ENCODE assay signal across 15 cellular contexts in the genomic region with DNA sequence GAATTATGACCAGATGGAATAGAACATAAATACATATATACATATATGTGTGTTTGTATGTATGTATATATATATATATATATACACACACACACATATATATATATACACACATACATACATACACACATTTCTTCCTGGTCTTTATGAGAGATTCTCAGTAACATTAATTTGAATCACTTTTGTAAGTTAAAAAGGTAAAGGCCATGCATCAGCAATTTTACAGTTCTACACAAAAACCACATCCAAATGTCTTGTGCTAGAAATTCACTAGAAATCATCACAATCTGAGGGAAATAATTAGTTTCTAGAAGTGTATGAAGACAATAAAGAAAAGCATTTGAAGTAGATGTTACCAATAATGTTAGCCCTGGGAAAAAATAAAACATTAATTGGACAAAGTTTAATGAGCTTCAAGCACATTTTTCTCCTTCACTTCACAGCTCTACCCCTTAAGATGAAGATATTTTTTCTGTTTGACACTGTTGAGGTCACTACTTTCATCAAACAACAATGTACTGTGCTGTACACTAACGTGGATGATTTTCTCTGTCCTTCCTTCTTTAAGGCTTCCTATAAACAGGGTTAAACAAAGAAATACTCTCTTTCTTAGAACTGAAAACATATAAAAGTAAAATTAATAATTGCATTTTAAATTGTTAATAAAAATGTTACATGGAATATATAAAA.
DNase-seq lines count a peak whose midpoint lies in the region; ATAC-seq, FAIRE-seq and TF ChIP-seq lines count a peak whose summit lies in the region.
"Had no signal": no experiment of that assay in that cellular context is flagged by ENCODE, and none has a peak within 500 bp of the region (broad histone marks: within the 10 kb centered on the region; RNA-seq: fewer than 3 reads in every experiment).

No MANE protein-coding gene starts in this region.

- peaks cover 42% of the 10 kb centered on the region for H3K4me1 Mint-ChIP-seq in activated B cell treated with CpG ODN at 0.5 μM for 24 hours
- H3K4me1 Mint-ChIP-seq in stimulated activated memory B cell treated with anti-CD40 and anti-IgM and Interleukin-4, amounts not matched to agents 10 μg/mL and 1 μg/mL and 100 μg/mL, for 72 hours, result peaks cover 46% of the 10 kb centered on the region
- H3K4me1 Mint-ChIP-seq in chondrocyte (ENCODE audit: low read depth), result peaks cover 6% of the 10 kb centered on the region
- H3K4me1 Mint-ChIP-seq: CD8-positive, alpha-beta memory T cell had no signal

- H3K27me3 ChIP-seq in GM06990 (replicated peaks; ENCODE audit: control insufficient read depth, insufficient read depth, low read length), result no peaks in the 10 kb centered on the region
- H3K27me3 ChIP-seq: BLaER1 had no signal

- ATAC-seq in activated B cell treated with CpG ODN at 0.5 μM for 24 hours (ENCODE audit: low read depth) (no peak), GM18502 (IDR thresholded peaks at IDR 0.05; ENCODE audit: poor library complexity, unreplicated experiment) (no peak), GM21576 (IDR thresholded peaks at IDR 0.05; ENCODE audit: unreplicated experiment) (no peak)
- ATAC-seq in stimulated activated memory B cell treated with anti-CD40 and anti-IgM and Interleukin-4, amounts not matched to agents 10 μg/mL and 1 μg/mL and 100 μg/mL, for 72 hours, result no peak

- peak; percentile 40 for FAIRE-seq in GM19239 (lab: Jason Lieb, UNC)
- FAIRE-seq: H1 had no signal

- TF ChIP-seq CTCF in GM06990 (IDR thresholded peaks at IDR 0.05; ENCODE audit: insufficient read depth, low read length, poor library complexity, severe bottlenecking) (no peak), activated B cell treated with CpG ODN at 0.5 μM for 24 hours (IDR thresholded peaks at IDR 0.05) (no peak), chondrocyte (IDR thresholded peaks at IDR 0.05) (no peak)

- POLR2A ChIA-PET in activated B cell treated with CpG ODN at 0.5 μM for 24 hours (lab: Charles Lee), result interaction anchor here (1.5 kb wide), 1 partner anchor 410 kb away, joined by 5 read pairs; a partner anchor contains a TSS

- peak overlapping the region; percentile 30 for H3K4me3 Mint-ChIP-seq in activated B cell treated with CpG ODN at 0.5 μM for 24 hours
- no peak overlapping the region for H3K4me3 Mint-ChIP-seq in stimulated activated memory B cell treated with anti-CD40 and anti-IgM and Interleukin-4, amounts not matched to agents 10 μg/mL and 1 μg/mL and 100 μg/mL, for 72 hours
- H3K4me3 Mint-ChIP-seq in chondrocyte (ENCODE audit: unreplicated experiment), result no peak overlapping the region
- H3K4me3 Mint-ChIP-seq: CD8-positive, alpha-beta memory T cell had no signal

- DNase-seq in GM06990 (ENCODE audit: extremely low read depth, insufficient read length), result peak; percentile 14
- DNase-seq in GM19239 (ENCODE audit: insufficient read length, low spot score), result no peak
- DNase-seq in activated B cell treated with CpG ODN at 0.5 μM for 24 hours, result no peak
- no peak for DNase-seq in NCI-H1105 (lab: John Stamatoyannopoulos, UW)
- DNase-seq in chondrocyte (ENCODE audit: low spot score), result no peak
- DNase-seq: Calu3; CD8-positive, alpha-beta memory T cell; DMS 273 treated with DMSO at 0.1 percent for 48 hours; Karpas-422 had no signal

- intact Hi-C loops in activated B cell treated with CpG ODN at 0.5 μM for 24 hours (cut with micrococcal nuclease), result loop anchor here (1.0 kb wide), 2 partner anchors 28 to 36 kb away; no protein-coding TSS in a partner anchor

- CTCF ChIA-PET in activated B cell treated with CpG ODN at 0.5 μM for 24 hours (lab: Charles Lee), result no interaction called here

- H3K9me3 Mint-ChIP-seq in activated B cell treated with CpG ODN at 0.5 μM for 24 hours (no peaks in the 10 kb centered on the region), chondrocyte (ENCODE audit: low read depth) (no peaks in the 10 kb centered on the region)
- no peaks in the 10 kb centered on the region for H3K9me3 Mint-ChIP-seq in stimulated activated memory B cell treated with anti-CD40 and anti-IgM and Interleukin-4, amounts not matched to agents 10 μg/mL and 1 μg/mL and 100 μg/mL, for 72 hours
- H3K9me3 Mint-ChIP-seq: CD8-positive, alpha-beta memory T cell had no signal

- H3K36me3 Mint-ChIP-seq in activated B cell treated with CpG ODN at 0.5 μM for 24 hours (ENCODE audit: low read depth) (no peaks in the 10 kb centered on the region), chondrocyte (ENCODE audit: low read depth) (no peaks in the 10 kb centered on the region)
- H3K36me3 Mint-ChIP-seq in stimulated activated memory B cell treated with anti-CD40 and anti-IgM and Interleukin-4, amounts not matched to agents 10 μg/mL and 1 μg/mL and 100 μg/mL, for 72 hours, result peaks cover 6% of the 10 kb centered on the region
- H3K36me3 Mint-ChIP-seq: CD8-positive, alpha-beta memory T cell had no signal

- H3K36me3 ChIP-seq in GM06990 (ENCODE audit: control insufficient read depth, insufficient read depth, low read length), result no peaks in the 10 kb centered on the region
- H3K36me3 ChIP-seq: BLaER1, HAP-1 had no signal

- peak overlapping the region; percentile 65 for H3K27ac Mint-ChIP-seq in activated B cell treated with CpG ODN at 0.5 μM for 24 hours
- H3K27ac Mint-ChIP-seq in stimulated activated memory B cell treated with anti-CD40 and anti-IgM and Interleukin-4, amounts not matched to agents 10 μg/mL and 1 μg/mL and 100 μg/mL, for 72 hours, result peak overlapping the region; percentile 96
- H3K27ac Mint-ChIP-seq in chondrocyte (ENCODE audit: unreplicated experiment), result no peak overlapping the region
- H3K27ac Mint-ChIP-seq: CD8-positive, alpha-beta memory T cell had no signal

- no peak overlapping the region for H3K4me3 ChIP-seq in GM06990 (replicated peaks; ENCODE audit: low read depth, low read length)
- H3K4me3 ChIP-seq: BLaER1, HAP-1 had no signal

- no peaks in the 10 kb centered on the region for H3K27me3 Mint-ChIP-seq in activated B cell treated with CpG ODN at 0.5 μM for 24 hours
- no peaks in the 10 kb centered on the region for H3K27me3 Mint-ChIP-seq in stimulated activated memory B cell treated with anti-CD40 and anti-IgM and Interleukin-4, amounts not matched to agents 10 μg/mL and 1 μg/mL and 100 μg/mL, for 72 hours
- H3K27me3 Mint-ChIP-seq in chondrocyte (ENCODE audit: low read depth), result no peaks in the 10 kb centered on the region
